ENCODE assay signal across 8 cellular contexts in the genomic region with DNA sequence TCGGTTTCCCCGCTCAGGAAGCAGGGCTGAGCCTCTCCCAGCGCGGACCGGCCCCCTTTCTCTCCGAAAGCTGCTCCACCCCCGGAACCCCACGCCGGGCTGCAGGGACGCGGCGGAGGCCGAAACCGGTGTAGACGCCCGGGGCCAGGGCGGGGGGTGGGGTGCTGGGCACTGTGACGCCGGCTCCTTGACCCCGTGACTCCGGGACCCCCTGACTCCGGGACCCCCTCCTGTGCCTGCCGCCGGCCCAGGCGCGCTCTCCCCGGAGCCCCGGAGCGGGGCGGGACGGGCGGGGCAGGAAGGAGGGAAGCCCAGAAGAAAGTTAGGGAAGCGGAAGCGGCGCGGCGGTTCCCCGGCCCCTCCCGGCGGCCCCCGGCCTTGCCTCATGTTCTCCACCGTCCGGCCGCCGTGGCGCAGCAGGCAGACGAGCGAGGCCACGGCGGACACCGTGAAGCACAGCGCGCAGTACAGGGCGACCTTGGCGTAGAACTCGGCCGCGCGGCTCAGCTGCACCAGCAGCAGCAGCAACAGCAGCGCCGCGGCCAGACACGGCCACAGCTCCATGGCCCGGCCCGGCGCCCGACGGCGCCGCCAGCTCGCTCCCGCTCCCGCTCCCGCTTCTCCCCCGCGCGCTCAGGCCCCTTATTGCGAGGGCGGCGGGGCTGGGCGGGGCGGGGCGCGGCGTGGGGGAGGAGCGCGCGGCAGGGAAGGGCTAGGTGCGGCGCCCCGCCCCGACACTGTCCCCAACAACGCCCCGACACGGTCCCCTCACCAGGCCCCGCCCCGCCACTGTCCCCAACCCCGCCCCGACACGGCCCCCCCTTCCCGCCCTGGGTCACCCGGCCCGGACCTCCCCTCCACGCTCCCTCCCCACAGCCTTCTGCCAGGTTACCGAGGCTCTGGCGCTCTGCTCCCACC. TPM values are rescaled to one million over a fixed set of nuclear protein-coding genes. Genes with fewer than 3 reads are reported as not detected.
A peak's percentile ranks its signal among the peaks of the same experiment; 100 is the strongest.
DNase-seq lines count a peak whose midpoint lies in the region; ATAC-seq and TF ChIP-seq lines count a peak whose summit lies in the region.

A gene (minus strand): TSS at position 664 of the 918 bp plus-strand sequence. CDS start 100 bp downstream, at position 564.

- H3K27me3 ChIP-seq in endocrine pancreas (ENCODE audit: control insufficient read depth, insufficient read depth, low read length): no peaks in the 10 kb centered on the region

- H3K9ac ChIP-seq in endocrine pancreas (ENCODE audit: control insufficient read depth, insufficient read depth, low read length): peak within 1 kb of the TSS; percentile 47

- intact Hi-C loops in mucosa of descending colon (cut with DNase I, micrococcal nuclease): no loop called here

- H3K9me3 ChIP-seq in endocrine pancreas (ENCODE audit: control insufficient read depth, low read length) (no peaks in the 10 kb centered on the region), mucosa of descending colon (no peaks in the 10 kb centered on the region)

- H3K36me3 ChIP-seq in endocrine pancreas (ENCODE audit: control insufficient read depth, insufficient read depth, low read length) (no peaks in the 10 kb centered on the region), mucosa of descending colon (ENCODE audit: low read depth) (no peaks in the 10 kb centered on the region)

- TF ChIP-seq CTCF in mucosa of descending colon (IDR thresholded peaks at IDR 0.05): no peak

- H3K4me1 ChIP-seq in endocrine pancreas (ENCODE audit: control insufficient read depth, insufficient read depth, low read length) (no peaks in the 10 kb centered on the region), mucosa of descending colon (ENCODE audit: low read depth) (peaks cover 28% of the 10 kb centered on the region)

- H3K27ac Mint-ChIP-seq in stimulated activated effector memory CD8-positive, alpha-beta T cell treated with anti-CD3 and anti-CD28 coated beads, Interleukin-12 subunit alpha, Interleukin-12 subunit beta, amount 100 ng/mL, for 72 hours: peak within 1 kb of the TSS; percentile 45

- DNase-seq in NCI-H526 treated with DMSO at 0.1 percent for 48 hours (lab: John Stamatoyannopoulos, UW) (peak; percentile 17), mucosa of descending colon (peak; percentile 87 to 91 (median 90)), GOT3 (lab: John Stamatoyannopoulos, UW) (no peak)
- peak; percentile 26 to 57 for DNase-seq in activated CD8-positive, alpha-beta memory T cell treated with anti-CD3 and anti-CD28 coated beads for 1 hour (ENCODE audit: extremely low read depth in 1 of 2, low read depth in 1 of 2)
- peak; percentile 55 to 75 for DNase-seq in stimulated activated effector memory CD8-positive, alpha-beta T cell treated with anti-CD3 and anti-CD28 coated beads, Interleukin-12 subunit alpha, Interleukin-12 subunit beta, amount 100 ng/mL, for 72 hours (ENCODE audit: low spot score in 2 of 2)

- peak; percentile 57 for TF ChIP-seq POLR2A in GM10847 (IDR thresholded peaks at IDR 0.05; ENCODE audit: extremely low read depth, insufficient read length)

- H3K4me1 Mint-ChIP-seq in stimulated activated effector memory CD8-positive, alpha-beta T cell treated with anti-CD3 and anti-CD28 coated beads, Interleukin-12 subunit alpha, Interleukin-12 subunit beta, amount 100 ng/mL, for 72 hours: no peaks in the 10 kb centered on the region

- ATAC-seq in HG02798 (IDR thresholded peaks at IDR 0.05; ENCODE audit: poor library complexity, unreplicated experiment) (peak; percentile 61), mucosa of descending colon (peak; percentile 86)
- ATAC-seq in stimulated activated effector memory CD8-positive, alpha-beta T cell treated with anti-CD3 and anti-CD28 coated beads, Interleukin-12 subunit alpha, Interleukin-12 subunit beta, amount 100 ng/mL, for 72 hours: peak; percentile 87

- peak within 1 kb of the TSS; percentile 62 for H3K4me3 Mint-ChIP-seq in stimulated activated effector memory CD8-positive, alpha-beta T cell treated with anti-CD3 and anti-CD28 coated beads, Interleukin-12 subunit alpha, Interleukin-12 subunit beta, amount 100 ng/mL, for 72 hours

- H3K4me3 ChIP-seq in endocrine pancreas (ENCODE audit: control insufficient read depth, insufficient read depth, low read length) (no peak within 1 kb of the TSS), mucosa of descending colon (peak within 1 kb of the TSS; percentile 67)

- no peaks in the 10 kb centered on the region for H3K36me3 Mint-ChIP-seq in stimulated activated effector memory CD8-positive, alpha-beta T cell treated with anti-CD3 and anti-CD28 coated beads, Interleukin-12 subunit alpha, Interleukin-12 subunit beta, amount 100 ng/mL, for 72 hours

- H3K9me3 Mint-ChIP-seq in stimulated activated effector memory CD8-positive, alpha-beta T cell treated with anti-CD3 and anti-CD28 coated beads, Interleukin-12 subunit alpha, Interleukin-12 subunit beta, amount 100 ng/mL, for 72 hours: no peaks in the 10 kb centered on the region

RNA-seq across cellular contexts. Expression of the gene that starts here (rescaled TPM):
- 100 to 1,000 TPM; 113 to 296 (median 152) TPM for total RNA-seq in mucosa of descending colon
